ENCODE assay signal across 12 cellular contexts in genomic region chr7:111074071-111074771, GRCh38. TPM values are rescaled to one million over a fixed set of nuclear protein-coding genes. Genes with fewer than 3 reads are reported as not detected.
A peak's percentile ranks its signal among the peaks of the same experiment; 100 is the strongest.
DNase-seq lines count a peak whose midpoint lies in the region; ATAC-seq, FAIRE-seq and TF ChIP-seq lines count a peak whose summit lies in the region.
"Had no signal": no experiment of that assay in that cellular context is flagged by ENCODE, and none has a peak within 500 bp of the region (broad histone marks: within the 10 kb centered on the region; RNA-seq: fewer than 3 reads in every experiment).

No MANE protein-coding gene starts in this region.

- no peak overlapping the region for H3K9ac ChIP-seq in HepG2 (ENCODE audit: insufficient read depth, low read depth, low read length)

- no peak for TF ChIP-seq RAD21 in HepG2 (CRISPR knock-in tag; IDR thresholded peaks at IDR 0.05)

- 49% methylated on average over 3 of the region's 3 CpGs for WGBS in HepG2 (ENCODE audit: low lambda C conversion rate)
- 47% methylated on average over 3 of the region's 3 CpGs for WGBS in right lobe of liver (ENCODE audit: insufficient coverage, low coverage, low lambda C conversion rate, missing lambda C conversion rate)

- no peaks in the 10 kb centered on the region for H3K79me2 ChIP-seq in HepG2 (ENCODE audit: insufficient read depth, low read length)

- H3K27ac ChIP-seq in HepG2 (ENCODE audit: extremely low read length, insufficient read depth, low read length) (no peak overlapping the region), right lobe of liver (no peak overlapping the region)
- H3K27ac ChIP-seq: cardiac muscle cell had no signal

- no peak for TF ChIP-seq CTCF in HepG2 (CRISPR knock-in tag; IDR thresholded peaks at IDR 0.05)
- TF ChIP-seq CTCF in right lobe of liver (IDR thresholded peaks at IDR 0.05): no peak
- TF ChIP-seq CTCF in glutamatergic neuron (IDR thresholded peaks at IDR 0.05; ENCODE audit: partially characterized antibody, unreplicated experiment): no peak

- H3K36me3 ChIP-seq in HepG2 (replicated peaks in 1 of 2; ENCODE audit: control insufficient read depth in 1 of 2, insufficient read depth in 2 of 2, low read length in 2 of 2) (no peaks in the 10 kb centered on the region), right lobe of liver (no peaks in the 10 kb centered on the region)
- H3K36me3 ChIP-seq: cardiac muscle cell had no signal

- H3K36me3 Mint-ChIP-seq in activated T-helper 2 cell treated with anti-CD3 and anti-CD28 coated beads, Interferon-gamma antibody, Interleukin-2, Interleukin-4, amounts not matched to agents 10 μg/mL and 5 μg/mL and 100 μg/mL, durations not matched to agents 14 hours and 24 hours and 36 hours (ENCODE audit: low read depth): peaks cover 15% of the 10 kb centered on the region
- H3K36me3 Mint-ChIP-seq in glutamatergic neuron (ENCODE audit: unreplicated experiment): no peaks in the 10 kb centered on the region
- H3K36me3 Mint-ChIP-seq: naive B cell had no signal

- H3K9me3 Mint-ChIP-seq in activated T-helper 2 cell treated with anti-CD3 and anti-CD28 coated beads, Interferon-gamma antibody, Interleukin-2, Interleukin-4, amounts not matched to agents 10 μg/mL and 5 μg/mL and 100 μg/mL, durations not matched to agents 14 hours and 24 hours and 36 hours: peaks cover 9% of the 10 kb centered on the region
- no peaks in the 10 kb centered on the region for H3K9me3 Mint-ChIP-seq in stimulated activated naive CD8-positive, alpha-beta T cell treated with anti-CD3 and anti-CD28 coated beads, Interleukin-15, amount 100 ng/mL, for 72 hours
- no peaks in the 10 kb centered on the region for H3K9me3 Mint-ChIP-seq in glutamatergic neuron (ENCODE audit: unreplicated experiment)
- H3K9me3 Mint-ChIP-seq: naive B cell had no signal

- in situ Hi-C loops in HepG2 (cut with HindIII; ENCODE audit: extremely low pct_ligation_motif_present, low pct_unique_long_range_greater_than_20kb): no loop called here

- H3K4me2 ChIP-seq in HepG2 (ENCODE audit: low read depth, low read length): no peak overlapping the region

- H3K4me1 ChIP-seq in HepG2 (ENCODE audit: insufficient read depth, low read length) (peaks cover 31% of the 10 kb centered on the region), right lobe of liver (no peaks in the 10 kb centered on the region)

- intact Hi-C loops in HepG2 (cut with micrococcal nuclease; ENCODE audit: unreplicated experiment) (loop anchor here (5.0 kb wide), 1 partner anchor 47 kb away; no protein-coding TSS in a partner anchor), right lobe of liver (cut with DNase I) (no loop called here)
- intact Hi-C loops in activated T-helper 2 cell treated with anti-CD3 and anti-CD28 coated beads, Interferon-gamma antibody, Interleukin-2, Interleukin-4, amounts not matched to agents 10 μg/mL and 5 μg/mL and 100 μg/mL, durations not matched to agents 14 hours and 24 hours and 36 hours (cut with micrococcal nuclease): loop anchor here (1.0 kb wide), 1 partner anchor 9 kb away; no protein-coding TSS in a partner anchor

- no peaks in the 10 kb centered on the region for H3K27me3 Mint-ChIP-seq in activated T-helper 2 cell treated with anti-CD3 and anti-CD28 coated beads, Interferon-gamma antibody, Interleukin-2, Interleukin-4, amounts not matched to agents 10 μg/mL and 5 μg/mL and 100 μg/mL, durations not matched to agents 14 hours and 24 hours and 36 hours (ENCODE audit: low read depth)
- no peaks in the 10 kb centered on the region for H3K27me3 Mint-ChIP-seq in stimulated activated naive CD8-positive, alpha-beta T cell treated with anti-CD3 and anti-CD28 coated beads, Interleukin-15, amount 100 ng/mL, for 72 hours
- H3K27me3 Mint-ChIP-seq in glutamatergic neuron (ENCODE audit: unreplicated experiment): no peaks in the 10 kb centered on the region
- H3K27me3 Mint-ChIP-seq: naive B cell had no signal

- H3K9me3 ChIP-seq in HepG2 (ENCODE audit: low read length) (no peaks in the 10 kb centered on the region), right lobe of liver (no peaks in the 10 kb centered on the region)

- peak overlapping the region; percentile 19 for H3K4me3 Mint-ChIP-seq in activated T-helper 2 cell treated with anti-CD3 and anti-CD28 coated beads, Interferon-gamma antibody, Interleukin-2, Interleukin-4, amounts not matched to agents 10 μg/mL and 5 μg/mL and 100 μg/mL, durations not matched to agents 14 hours and 24 hours and 36 hours (ENCODE audit: low read depth)
- H3K4me3 Mint-ChIP-seq in stimulated activated naive CD8-positive, alpha-beta T cell treated with anti-CD3 and anti-CD28 coated beads, Interleukin-15, amount 100 ng/mL, for 72 hours: peak overlapping the region; percentile 63 to 68
- H3K4me3 Mint-ChIP-seq in glutamatergic neuron (ENCODE audit: unreplicated experiment): no peak overlapping the region
- H3K4me3 Mint-ChIP-seq: naive B cell had no signal

- no peak overlapping the region for H2AFZ ChIP-seq in HepG2 (ENCODE audit: low read length)

- TF ChIP-seq POLR2A in HepG2 (IDR thresholded peaks at IDR 0.05; ENCODE audit: insufficient read depth in 1 of 2, low read depth in 2 of 2, low read length in 2 of 2) (no peak), right lobe of liver (IDR thresholded peaks at IDR 0.05) (no peak)

- H3K27me3 ChIP-seq in HepG2 (ENCODE audit: control insufficient read depth in 1 of 2, insufficient read depth in 2 of 2, low read length in 2 of 2): no peaks in the 10 kb centered on the region
- H3K27me3 ChIP-seq in right lobe of liver: no peaks in the 10 kb centered on the region
- H3K27me3 ChIP-seq: cardiac muscle cell had no signal

- BruUV-seq in HepG2 (replicated peaks; lab: Mats Ljungman, UMichigan): no TSS peak

- H3K4me3 ChIP-seq in HepG2 (replicated peaks in 1 of 3; ENCODE audit: insufficient read depth in 1 of 3, low read depth in 2 of 3, low read length in 3 of 3) (no peak overlapping the region), right lobe of liver (no peak overlapping the region)
- H3K4me3 ChIP-seq: cardiac muscle cell had no signal

- DNase-seq in HepG2 (ENCODE audit: low spot score): no peak
- no peak for DNase-seq in right lobe of liver
- no peak for DNase-seq in activated T-helper 2 cell treated with anti-CD3 and anti-CD28 coated beads, Interferon-gamma antibody, Interleukin-2, Interleukin-4, amounts not matched to agents 10 μg/mL and 5 μg/mL and 100 μg/mL, durations not matched to agents 14 hours and 24 hours and 36 hours (ENCODE audit: low spot score)
- DNase-seq in stimulated activated naive CD8-positive, alpha-beta T cell treated with anti-CD3 and anti-CD28 coated beads, Interleukin-15, amount 100 ng/mL, for 72 hours: no peak
- DNase-seq in COLO668 (lab: John Stamatoyannopoulos, UW; ENCODE audit: unreplicated experiment): no peak
- DNase-seq in COR-L47 (lab: John Stamatoyannopoulos, UW): no peak
- no peak for DNase-seq in glutamatergic neuron
- DNase-seq: naive B cell, NCI-H1105, NCI-H526 had no signal

- ATAC-seq in HepG2: no peak
- ATAC-seq in right lobe of liver: no peak
- ATAC-seq in HG03460 (IDR thresholded peaks at IDR 0.05; ENCODE audit: unreplicated experiment): peak; percentile 45
- ATAC-seq in stimulated activated naive CD8-positive, alpha-beta T cell treated with anti-CD3 and anti-CD28 coated beads, Interleukin-15, amount 100 ng/mL, for 72 hours: peak; percentile 50

- H4K20me1 ChIP-seq in HepG2 (ENCODE audit: insufficient read depth, low read length): no peaks in the 10 kb centered on the region

- CTCF ChIA-PET in HepG2 (lab: Yijun Ruan, JAX; ENCODE audit: low intra/inter-chr PET ratio, low total read pairs): no interaction called here

- no peak for TF ChIP-seq EP300 in HepG2 (IDR thresholded peaks at IDR 0.05; ENCODE audit: low read depth in 2 of 2, low read length in 2 of 2)
- TF ChIP-seq EP300 in HepG2 (CRISPR knock-in tag; IDR thresholded peaks at IDR 0.05; ENCODE audit: borderline replicate concordance): no peak

- POLR2A ChIA-PET in HepG2 (lab: Yijun Ruan, JAX): no interaction called here

- peak; percentile 12 for FAIRE-seq in HepG2 (lab: Jason Lieb, UNC)

- H3K27ac Mint-ChIP-seq in activated T-helper 2 cell treated with anti-CD3 and anti-CD28 coated beads, Interferon-gamma antibody, Interleukin-2, Interleukin-4, amounts not matched to agents 10 μg/mL and 5 μg/mL and 100 μg/mL, durations not matched to agents 14 hours and 24 hours and 36 hours: peak overlapping the region; percentile 84
- H3K27ac Mint-ChIP-seq in stimulated activated naive CD8-positive, alpha-beta T cell treated with anti-CD3 and anti-CD28 coated beads, Interleukin-15, amount 100 ng/mL, for 72 hours: peak overlapping the region; percentile 74 to 95
- H3K27ac Mint-ChIP-seq in glutamatergic neuron (ENCODE audit: unreplicated experiment): no peak overlapping the region
- H3K27ac Mint-ChIP-seq: naive B cell had no signal

- H3K4me1 Mint-ChIP-seq in activated T-helper 2 cell treated with anti-CD3 and anti-CD28 coated beads, Interferon-gamma antibody, Interleukin-2, Interleukin-4, amounts not matched to agents 10 μg/mL and 5 μg/mL and 100 μg/mL, durations not matched to agents 14 hours and 24 hours and 36 hours (ENCODE audit: low read depth): peaks cover 59% of the 10 kb centered on the region
- peaks cover 79% of the 10 kb centered on the region for H3K4me1 Mint-ChIP-seq in stimulated activated naive CD8-positive, alpha-beta T cell treated with anti-CD3 and anti-CD28 coated beads, Interleukin-15, amount 100 ng/mL, for 72 hours
- H3K4me1 Mint-ChIP-seq in glutamatergic neuron (ENCODE audit: low read depth, unreplicated experiment): peaks cover 1% of the 10 kb centered on the region

RNA-seq across cellular contexts. Expression of gene LRRN3, which starts 16.7 kb away (rescaled TPM):
- total RNA-seq in HepG2 (2016; rRNA removed; fragmentation: Illumina TruSeq; extraction: Trizol) (0.07 TPM in 1 of 2 replicates, not detected in the other), right lobe of liver (under 1 TPM in 4 of 6 experiments, not detected in 2; 0.19 to 0.31 (median 0.22) TPM), glutamatergic neuron (ENCODE audit: unreplicated experiment) (6.3 TPM)
- not detected in 2 replicates for total RNA-seq in HepG2 (2016; cell fraction: cytosol; rRNA removed; fragmentation: Illumina TruSeq; extraction: Trizol; ENCODE audit: low read depth)
- not detected in 2 replicates for total RNA-seq in HepG2 (2016; cell fraction: insoluble cytoplasmic fraction; rRNA removed; fragmentation: Illumina TruSeq; extraction: Trizol)
- not detected in 2 replicates for total RNA-seq in HepG2 (2016; cell fraction: membrane; rRNA removed; fragmentation: Illumina TruSeq; extraction: Trizol)
- not detected in 2 replicates for total RNA-seq in HepG2 (2016; cell fraction: nucleus; rRNA removed; fragmentation: Illumina TruSeq; extraction: Trizol)
- not detected in 2 replicates for polyA plus RNA-seq in HepG2 (2011; rRNA removed)
- polyA plus RNA-seq in HepG2 (2011; cell fraction: cytosol; rRNA removed): not detected in 2 replicates
- not detected in 2 replicates for polyA plus RNA-seq in HepG2 (2011; cell fraction: nucleus; rRNA removed)
- not detected in 2 replicates for polyA plus RNA-seq in HepG2 (2012)
- polyA plus RNA-seq in HepG2 (2016; cell fraction: cytosol; fragmentation: Illumina TruSeq; extraction: Trizol; ENCODE audit: low read depth): not detected in 2 replicates
- polyA plus RNA-seq in HepG2 (2016; cell fraction: insoluble cytoplasmic fraction; fragmentation: Illumina TruSeq; extraction: Trizol; ENCODE audit: low read depth): not detected in 2 replicates
- not detected in 2 replicates for polyA plus RNA-seq in HepG2 (2016; cell fraction: membrane; fragmentation: Illumina TruSeq; extraction: Trizol; ENCODE audit: low read depth)
- not detected in 2 replicates for polyA plus RNA-seq in HepG2 (2016; cell fraction: nucleus; fragmentation: Illumina TruSeq; extraction: Trizol; ENCODE audit: insufficient read depth, low read depth)
- polyA minus RNA-seq in HepG2 (2011; rRNA and poly(A)+ RNA removed; ENCODE audit: low replicate concordance): not detected in 2 replicates
- not detected in 2 replicates for polyA minus RNA-seq in HepG2 (2011; cell fraction: cytosol; rRNA and poly(A)+ RNA removed)
- polyA minus RNA-seq in HepG2 (2011; cell fraction: nucleus; rRNA and poly(A)+ RNA removed): 0.26 TPM in 1 of 2 replicates, not detected in the other
- 28.0 and 29.4 TPM in 2 replicates for total RNA-seq in activated T-helper 2 cell treated with anti-CD3 and anti-CD28 coated beads, Interferon-gamma antibody, Interleukin-2, Interleukin-4, amounts not matched to agents 10 μg/mL and 5 μg/mL and 100 μg/mL, durations not matched to agents 14 hours and 24 hours and 36 hours

Comparison
In these comparisons a context has a peak if more than half of its experiments do, and no peak if none do; other contexts are left out.
1. intact Hi-C loops: an anchor here in HepG2 (5.0 kb wide) and activated T-helper 2 cell treated with anti-CD3 and anti-CD28 coated beads, Interferon-gamma antibody, Interleukin-2, Interleukin-4, amounts not matched to agents 10 μg/mL and 5 μg/mL and 100 μg/mL, durations not matched to agents 14 hours and 24 hours and 36 hours (1.0 kb wide); none called in right lobe of liver.
2. ATAC-seq: peak in HG03460 (single experiment) and stimulated activated naive CD8-positive, alpha-beta T cell treated with anti-CD3 and anti-CD28 coated beads, Interleukin-15, amount 100 ng/mL, for 72 hours (single experiment); none in HepG2 (single experiment) and right lobe of liver (0 of 4).